ENCODE assay signal across 24 cellular contexts in genomic region chr6:128005009-128005408, GRCh38.
A peak's percentile ranks its signal among the peaks of the same experiment; 100 is the strongest.
DNase-seq lines count a peak whose midpoint lies in the region; ATAC-seq, FAIRE-seq and TF ChIP-seq lines count a peak whose summit lies in the region.
"Had no signal": no experiment of that assay in that cellular context is flagged by ENCODE, and none has a peak within 500 bp of the region (broad histone marks: within the 10 kb centered on the region; RNA-seq: fewer than 3 reads in every experiment).

No MANE protein-coding gene starts in this region.

- H2AFZ ChIP-seq in endothelial cell of umbilical vein (ENCODE audit: low read depth, low read length): no peak overlapping the region
- H2AFZ ChIP-seq: GM23338 had no signal

- H4K20me1 ChIP-seq in endothelial cell of umbilical vein (replicated peaks; ENCODE audit: control insufficient read depth, extremely low read depth, insufficient read depth, low read length): no peaks in the 10 kb centered on the region

- no peaks in the 10 kb centered on the region for H3K79me2 ChIP-seq in endothelial cell of umbilical vein (ENCODE audit: control insufficient read depth, insufficient read depth, low read length)

- no peak overlapping the region for H3K4me2 ChIP-seq in endothelial cell of umbilical vein (ENCODE audit: insufficient read depth, low read length)
- H3K4me2 ChIP-seq: GM23338 had no signal

- no peaks in the 10 kb centered on the region for H3K9me3 ChIP-seq in endothelial cell of umbilical vein (replicated peaks; ENCODE audit: control insufficient read depth, insufficient read depth, low read length)
- H3K9me3 ChIP-seq in Caco-2: no peaks in the 10 kb centered on the region
- H3K9me3 ChIP-seq: esophagus muscularis mucosa, heart right ventricle, tibial artery had no signal

- no peaks in the 10 kb centered on the region for H3K4me1 ChIP-seq in endothelial cell of umbilical vein (ENCODE audit: control insufficient read depth, extremely low read depth, insufficient read depth, low read length)
- H3K4me1 ChIP-seq in Caco-2: no peaks in the 10 kb centered on the region
- H3K4me1 ChIP-seq: esophagus muscularis mucosa, heart right ventricle had no signal

- TF ChIP-seq CTCF in endothelial cell of umbilical vein (IDR thresholded peaks at IDR 0.05; ENCODE audit: extremely low read depth in 1 of 2, insufficient read depth in 1 of 2, low read depth in 1 of 2, low read length in 2 of 2) (no peak), Caco-2 (IDR thresholded peaks at IDR 0.05; ENCODE audit: insufficient read depth in 1 of 2, low read depth in 1 of 2, low read length in 1 of 2, severe bottlenecking in 1 of 2, unreplicated experiment in 1 of 2) (no peak)

- CTCF ChIA-PET in endothelial cell of umbilical vein (lab: Charles Lee) (no interaction called here), Caco-2 (lab: Charles Lee) (no interaction called here)

- no peak overlapping the region for H3K27ac Mint-ChIP-seq in Caco-2 (ENCODE audit: unreplicated experiment)
- no peak overlapping the region for H3K27ac Mint-ChIP-seq in effector memory CD8-positive, alpha-beta T cell
- H3K27ac Mint-ChIP-seq: activated B cell treated with CpG ODN at 0.5 μM for 24 hours; GM23338; stimulated activated naive B cell treated with anti-CD40 and anti-IgM and Interleukin-4, amounts not matched to agents 10 μg/mL and 1 μg/mL and 100 μg/mL, for 72 hours; T-helper 2 cell treated with Interferon-gamma antibody and Interleukin-4, amounts not matched to agents 5 μg/mL and 100 μg/mL, for 36 hours had no signal

- dilution Hi-C loops in endothelial cell of umbilical vein (cut with MboI; ENCODE audit: extremely low pct_ligation_motif_present, low sequenced_read_pairs): no loop called here

- no peak overlapping the region for H3K27ac ChIP-seq in endothelial cell of umbilical vein (ENCODE audit: insufficient read depth, low read depth, low read length)
- H3K27ac ChIP-seq: 22Rv1, esophagus muscularis mucosa, heart right ventricle, tibial artery had no signal

- H3K9me1 ChIP-seq in endothelial cell of umbilical vein (replicated peaks; ENCODE audit: control insufficient read depth, extremely low read depth, insufficient read depth, low read length): peaks cover 2% of the 10 kb centered on the region

- no peaks in the 10 kb centered on the region for H3K9me3 Mint-ChIP-seq in Caco-2 (ENCODE audit: unreplicated experiment)
- H3K9me3 Mint-ChIP-seq in effector memory CD8-positive, alpha-beta T cell: no peaks in the 10 kb centered on the region
- H3K9me3 Mint-ChIP-seq: activated B cell treated with CpG ODN at 0.5 μM for 24 hours; GM23338; stimulated activated naive B cell treated with anti-CD40 and anti-IgM and Interleukin-4, amounts not matched to agents 10 μg/mL and 1 μg/mL and 100 μg/mL, for 72 hours; T-helper 2 cell treated with Interferon-gamma antibody and Interleukin-4, amounts not matched to agents 5 μg/mL and 100 μg/mL, for 36 hours had no signal

- H3K27me3 ChIP-seq in endothelial cell of umbilical vein (ENCODE audit: control insufficient read depth in 2 of 2, insufficient read depth in 2 of 2, low read length in 2 of 2): no peaks in the 10 kb centered on the region
- H3K27me3 ChIP-seq in Caco-2 (replicated peaks; ENCODE audit: control insufficient read depth, insufficient read depth, low read length): no peaks in the 10 kb centered on the region
- H3K27me3 ChIP-seq: esophagus muscularis mucosa, heart right ventricle, tibial artery had no signal

- no peak for ATAC-seq in effector memory CD8-positive, alpha-beta T cell (replicated peaks)
- no peak for ATAC-seq in activated CD4-positive, CD25-positive, alpha-beta regulatory T cell treated with anti-CD3 and anti-CD28 coated beads, Interleukin-2, amount 50 U/mL, for 24 hours
- ATAC-seq: GM23338; heart right ventricle; Panc1; right cardiac atrium; stimulated activated naive B cell treated with anti-CD40 and anti-IgM and Interleukin-4, amounts not matched to agents 10 μg/mL and 1 μg/mL and 100 μg/mL, for 72 hours had no signal

- no peak overlapping the region for H3K9ac ChIP-seq in endothelial cell of umbilical vein (replicated peaks; ENCODE audit: extremely low read depth, insufficient read depth, low read length)

- FAIRE-seq in endothelial cell of umbilical vein (lab: Jason Lieb, UNC): no peak

- peaks cover 6% of the 10 kb centered on the region for H3K4me1 Mint-ChIP-seq in Caco-2 (ENCODE audit: low read depth, unreplicated experiment)
- no peaks in the 10 kb centered on the region for H3K4me1 Mint-ChIP-seq in effector memory CD8-positive, alpha-beta T cell (ENCODE audit: low read depth in 2 of 2)
- H3K4me1 Mint-ChIP-seq: activated B cell treated with CpG ODN at 0.5 μM for 24 hours; stimulated activated naive B cell treated with anti-CD40 and anti-IgM and Interleukin-4, amounts not matched to agents 10 μg/mL and 1 μg/mL and 100 μg/mL, for 72 hours had no signal

- H3K4me3 ChIP-seq in endothelial cell of umbilical vein (replicated peaks in 1 of 3; ENCODE audit: insufficient read depth in 1 of 3, low read depth in 1 of 3, low read length in 3 of 3) (no peak overlapping the region), Caco-2 (ENCODE audit: low read depth, low read length) (no peak overlapping the region)
- H3K4me3 ChIP-seq: esophagus muscularis mucosa, GM23338, heart right ventricle, lung, tibial artery had no signal

- TF ChIP-seq POLR2A in endothelial cell of umbilical vein (IDR thresholded peaks at IDR 0.05; ENCODE audit: low read depth, low read length): no peak

- H3K36me3 Mint-ChIP-seq in Caco-2 (ENCODE audit: insufficient read depth, unreplicated experiment): no peaks in the 10 kb centered on the region
- no peaks in the 10 kb centered on the region for H3K36me3 Mint-ChIP-seq in effector memory CD8-positive, alpha-beta T cell (ENCODE audit: insufficient read depth)

- no peaks in the 10 kb centered on the region for H3K36me3 ChIP-seq in endothelial cell of umbilical vein (ENCODE audit: control insufficient read depth in 2 of 2, extremely low read depth in 1 of 2, insufficient read depth in 2 of 2, low read length in 2 of 2)
- no peaks in the 10 kb centered on the region for H3K36me3 ChIP-seq in Caco-2 (ENCODE audit: control insufficient read depth, insufficient read depth, low read length)
- H3K36me3 ChIP-seq: tibial artery had no signal

- H3K4me3 Mint-ChIP-seq in Caco-2 (ENCODE audit: unreplicated experiment): no peak overlapping the region
- H3K4me3 Mint-ChIP-seq in effector memory CD8-positive, alpha-beta T cell: no peak overlapping the region
- H3K4me3 Mint-ChIP-seq: activated B cell treated with CpG ODN at 0.5 μM for 24 hours; GM23338; stimulated activated naive B cell treated with anti-CD40 and anti-IgM and Interleukin-4, amounts not matched to agents 10 μg/mL and 1 μg/mL and 100 μg/mL, for 72 hours; T-helper 2 cell treated with Interferon-gamma antibody and Interleukin-4, amounts not matched to agents 5 μg/mL and 100 μg/mL, for 36 hours had no signal

- DNase-seq in DMS53 (lab: John Stamatoyannopoulos, UW) (peak; percentile 11), DMS53 treated with DMSO at 0.1 percent for 48 hours (lab: John Stamatoyannopoulos, UW; ENCODE audit: unreplicated experiment) (no peak), NCI-H69 (lab: John Stamatoyannopoulos, UW) (peak; percentile 82), endothelial cell of umbilical vein (ENCODE audit: low read depth, low spot score) (peak; percentile 24), renal cortical epithelial cell (ENCODE audit: low read depth) (peak; percentile 9), Caco-2 (no peak)
- DNase-seq in effector memory CD8-positive, alpha-beta T cell: no peak
- DNase-seq: activated B cell treated with CpG ODN at 0.5 μM for 24 hours; activated CD8-positive, alpha-beta memory T cell treated with anti-CD3 and anti-CD28 coated beads for 24 hours; activated T-cell treated with anti-CD3 and anti-CD28 coated beads, Interleukin-2, amount 50 U/mL, for 48 hours; central memory CD4-positive, alpha-beta T cell; heart right ventricle; NCI-H1694 treated with DMSO at 0.1 percent for 48 hours; right cardiac atrium; stimulated activated CD4-positive, alpha-beta T cell treated with anti-CD3 and anti-CD28 coated beads, Interleukin-15, amount 100 ng/mL, for 24 hours; stimulated activated naive B cell treated with anti-CD40 and anti-IgM and Interleukin-4, amounts not matched to agents 10 μg/mL and 1 μg/mL and 100 μg/mL, for 72 hours; tibial artery had no signal

- H3K27me3 Mint-ChIP-seq in Caco-2 (ENCODE audit: insufficient read depth, unreplicated experiment): no peaks in the 10 kb centered on the region
- no peaks in the 10 kb centered on the region for H3K27me3 Mint-ChIP-seq in effector memory CD8-positive, alpha-beta T cell
- H3K27me3 Mint-ChIP-seq: activated B cell treated with CpG ODN at 0.5 μM for 24 hours; stimulated activated naive B cell treated with anti-CD40 and anti-IgM and Interleukin-4, amounts not matched to agents 10 μg/mL and 1 μg/mL and 100 μg/mL, for 72 hours had no signal

- BruUV-seq in endothelial cell of umbilical vein (replicated peaks; lab: Mats Ljungman, UMichigan) (no TSS peak), Caco-2 (replicated peaks; lab: Mats Ljungman, UMichigan) (no TSS peak)

- POLR2A ChIA-PET in endothelial cell of umbilical vein (lab: Charles Lee): no interaction called here
- POLR2A ChIA-PET in Caco-2 (lab: Charles Lee): no interaction called here

- intact Hi-C loops in endothelial cell of umbilical vein (cut with micrococcal nuclease) (no loop called here), Caco-2 (cut with micrococcal nuclease; ENCODE audit: unreplicated experiment) (no loop called here)

TF ChIP-seq in endothelial cell of umbilical vein, 7 proteins besides CTCF, POLR2A, EP300 and RAD21:
- TF ChIP-seq GATA2 (IDR thresholded peaks at IDR 0.05; ENCODE audit: insufficient read depth, insufficient read length, low read depth, low read length) (no peak), POLR2AphosphoS5 (IDR thresholded peaks at IDR 0.05; ENCODE audit: insufficient read depth, low read depth, low read length) (no peak), FOS (IDR thresholded peaks at IDR 0.05; ENCODE audit: borderline replicate concordance, insufficient read depth, low read length) (no peak), MAX (IDR thresholded peaks at IDR 0.05; ENCODE audit: insufficient read depth, insufficient read length) (no peak), MYC (IDR thresholded peaks at IDR 0.05; ENCODE audit: low read depth, low read length) (no peak), JUN (IDR thresholded peaks at IDR 0.05; ENCODE audit: borderline replicate concordance, insufficient read depth, insufficient read length, low read depth) (no peak), EZH2 (IDR thresholded peaks at IDR 0.05; ENCODE audit: borderline replicate concordance, low read depth, low read length, severe bottlenecking) (no peak)

Comparison
In these comparisons a context has a peak if more than half of its experiments do, and no peak if none do; other contexts are left out.
1. DNase-seq: peak in DMS53 (single experiment), NCI-H69 (single experiment), endothelial cell of umbilical vein (single experiment) and renal cortical epithelial cell (single experiment); none in DMS53 treated with DMSO at 0.1 percent for 48 hours (single experiment), Caco-2 (0 of 2) and effector memory CD8-positive, alpha-beta T cell (0 of 3).